ENCODE assay signal across 1 cellular context in the genomic region with DNA sequence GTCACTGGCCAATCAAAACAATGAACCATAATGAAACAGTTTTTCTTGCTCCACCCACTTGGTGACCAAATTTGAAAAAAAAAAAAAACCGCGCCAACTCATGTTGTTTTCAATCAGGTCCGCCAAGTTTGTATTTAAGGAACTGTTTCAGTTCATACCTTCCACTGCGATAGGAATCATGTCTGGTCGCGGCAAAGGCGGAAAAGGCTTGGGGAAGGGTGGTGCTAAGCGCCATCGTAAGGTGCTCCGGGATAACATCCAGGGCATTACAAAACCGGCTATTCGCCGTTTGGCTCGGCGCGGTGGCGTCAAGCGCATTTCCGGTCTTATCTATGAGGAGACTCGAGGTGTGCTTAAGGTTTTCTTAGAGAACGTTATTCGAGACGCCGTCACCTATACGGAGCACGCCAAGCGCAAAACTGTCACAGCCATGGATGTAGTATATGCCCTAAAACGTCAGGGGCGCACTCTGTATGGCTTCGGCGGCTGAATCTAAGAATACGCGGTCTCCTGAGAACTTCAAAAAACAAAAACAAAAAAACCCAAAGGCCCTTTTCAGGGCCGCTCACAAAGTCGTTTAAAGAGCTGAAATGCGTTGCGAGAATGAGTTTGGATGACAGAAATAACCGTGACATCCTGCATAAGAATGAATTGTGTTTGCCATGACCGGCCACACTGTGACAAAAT.
A peak's percentile ranks its signal among the peaks of the same experiment; 100 is the strongest.
TF ChIP-seq lines count a peak whose summit lies in the region.

No MANE protein-coding gene starts in this region.

TF ChIP-seq in HepG2, 621 proteins besides CTCF, POLR2A, EP300 and RAD21 (continued from another document and continues in another):
- TF ChIP-seq GTF2F1 (IDR thresholded peaks at IDR 0.05; ENCODE audit: low read length) (peak; percentile 95; the same call in 1 of the 2 replicates), ZNF224 (CRISPR knock-in tag; IDR thresholded peaks at IDR 0.05) (0 out of 2 replicates have a peak, but pooled peaks have one; percentile 44), HNRNPUL1 (IDR thresholded peaks at IDR 0.05; ENCODE audit: low read depth, low read length) (no peak), ZNF24 (IDR thresholded peaks at IDR 0.05) (peak; percentile 81; the same call in 1 of the 2 replicates), ZFX (CRISPR knock-in tag; IDR thresholded peaks at IDR 0.05; ENCODE audit: low read depth) (peak; percentile 70), ZNF33B (CRISPR knock-in tag; IDR thresholded peaks at IDR 0.05) (peak; percentile 89), MBNL3 (CRISPR knock-in tag; conservative IDR thresholded peaks at IDR 0.05) (no peak), PREB (CRISPR knock-in tag; IDR thresholded peaks at IDR 0.05) (no peak), ZNF317 (CRISPR knock-in tag; IDR thresholded peaks at IDR 0.05) (peak; percentile 89; the same call in 1 of the 2 replicates), FOXO4 (CRISPR knock-in tag; conservative IDR thresholded peaks at IDR 0.05) (no peak), MIER2 (CRISPR knock-in tag; IDR thresholded peaks at IDR 0.05) (peak; percentile 79; the same call in 1 of the 2 replicates)
- TF ChIP-seq, protein P1, sequence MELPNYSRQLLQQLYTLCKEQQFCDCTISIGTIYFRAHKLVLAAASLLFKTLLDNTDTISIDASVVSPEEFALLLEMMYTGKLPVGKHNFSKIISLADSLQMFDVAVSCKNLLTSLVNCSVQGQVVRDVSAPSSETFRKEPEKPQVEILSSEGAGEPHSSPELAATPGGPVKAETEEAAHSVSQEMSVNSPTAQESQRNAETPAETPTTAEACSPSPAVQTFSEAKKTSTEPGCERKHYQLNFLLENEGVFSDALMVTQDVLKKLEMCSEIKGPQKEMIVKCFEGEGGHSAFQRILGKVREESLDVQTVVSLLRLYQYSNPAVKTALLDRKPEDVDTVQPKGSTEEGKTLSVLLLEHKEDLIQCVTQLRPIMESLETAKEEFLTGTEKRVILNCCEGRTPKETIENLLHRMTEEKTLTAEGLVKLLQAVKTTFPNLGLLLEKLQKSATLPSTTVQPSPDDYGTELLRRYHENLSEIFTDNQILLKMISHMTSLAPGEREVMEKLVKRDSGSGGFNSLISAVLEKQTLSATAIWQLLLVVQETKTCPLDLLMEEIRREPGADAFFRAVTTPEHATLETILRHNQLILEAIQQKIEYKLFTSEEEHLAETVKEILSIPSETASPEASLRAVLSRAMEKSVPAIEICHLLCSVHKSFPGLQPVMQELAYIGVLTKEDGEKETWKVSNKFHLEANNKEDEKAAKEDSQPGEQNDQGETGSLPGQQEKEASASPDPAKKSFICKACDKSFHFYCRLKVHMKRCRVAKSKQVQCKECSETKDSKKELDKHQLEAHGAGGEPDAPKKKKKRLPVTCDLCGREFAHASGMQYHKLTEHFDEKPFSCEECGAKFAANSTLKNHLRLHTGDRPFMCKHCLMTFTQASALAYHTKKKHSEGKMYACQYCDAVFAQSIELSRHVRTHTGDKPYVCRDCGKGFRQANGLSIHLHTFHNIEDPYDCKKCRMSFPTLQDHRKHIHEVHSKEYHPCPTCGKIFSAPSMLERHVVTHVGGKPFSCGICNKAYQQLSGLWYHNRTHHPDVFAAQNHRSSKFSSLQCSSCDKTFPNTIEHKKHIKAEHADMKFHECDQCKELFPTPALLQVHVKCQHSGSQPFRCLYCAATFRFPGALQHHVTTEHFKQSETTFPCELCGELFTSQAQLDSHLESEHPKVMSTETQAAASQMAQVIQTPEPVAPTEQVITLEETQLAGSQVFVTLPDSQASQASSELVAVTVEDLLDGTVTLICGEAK (IDR thresholded peaks at IDR 0.05): no peak
- TF ChIP-seq, protein P1 (CRISPR knock-in tag; IDR thresholded peaks at IDR 0.05): peak; percentile 95
- TF ChIP-seq, protein P2, sequence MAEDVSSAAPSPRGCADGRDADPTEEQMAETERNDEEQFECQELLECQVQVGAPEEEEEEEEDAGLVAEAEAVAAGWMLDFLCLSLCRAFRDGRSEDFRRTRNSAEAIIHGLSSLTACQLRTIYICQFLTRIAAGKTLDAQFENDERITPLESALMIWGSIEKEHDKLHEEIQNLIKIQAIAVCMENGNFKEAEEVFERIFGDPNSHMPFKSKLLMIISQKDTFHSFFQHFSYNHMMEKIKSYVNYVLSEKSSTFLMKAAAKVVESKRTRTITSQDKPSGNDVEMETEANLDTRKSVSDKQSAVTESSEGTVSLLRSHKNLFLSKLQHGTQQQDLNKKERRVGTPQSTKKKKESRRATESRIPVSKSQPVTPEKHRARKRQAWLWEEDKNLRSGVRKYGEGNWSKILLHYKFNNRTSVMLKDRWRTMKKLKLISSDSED (CRISPR knock-in tag; IDR thresholded peaks at IDR 0.05): 0 out of 2 replicates have a peak, but pooled peaks have one; percentile 50
- TF ChIP-seq, protein P3, sequence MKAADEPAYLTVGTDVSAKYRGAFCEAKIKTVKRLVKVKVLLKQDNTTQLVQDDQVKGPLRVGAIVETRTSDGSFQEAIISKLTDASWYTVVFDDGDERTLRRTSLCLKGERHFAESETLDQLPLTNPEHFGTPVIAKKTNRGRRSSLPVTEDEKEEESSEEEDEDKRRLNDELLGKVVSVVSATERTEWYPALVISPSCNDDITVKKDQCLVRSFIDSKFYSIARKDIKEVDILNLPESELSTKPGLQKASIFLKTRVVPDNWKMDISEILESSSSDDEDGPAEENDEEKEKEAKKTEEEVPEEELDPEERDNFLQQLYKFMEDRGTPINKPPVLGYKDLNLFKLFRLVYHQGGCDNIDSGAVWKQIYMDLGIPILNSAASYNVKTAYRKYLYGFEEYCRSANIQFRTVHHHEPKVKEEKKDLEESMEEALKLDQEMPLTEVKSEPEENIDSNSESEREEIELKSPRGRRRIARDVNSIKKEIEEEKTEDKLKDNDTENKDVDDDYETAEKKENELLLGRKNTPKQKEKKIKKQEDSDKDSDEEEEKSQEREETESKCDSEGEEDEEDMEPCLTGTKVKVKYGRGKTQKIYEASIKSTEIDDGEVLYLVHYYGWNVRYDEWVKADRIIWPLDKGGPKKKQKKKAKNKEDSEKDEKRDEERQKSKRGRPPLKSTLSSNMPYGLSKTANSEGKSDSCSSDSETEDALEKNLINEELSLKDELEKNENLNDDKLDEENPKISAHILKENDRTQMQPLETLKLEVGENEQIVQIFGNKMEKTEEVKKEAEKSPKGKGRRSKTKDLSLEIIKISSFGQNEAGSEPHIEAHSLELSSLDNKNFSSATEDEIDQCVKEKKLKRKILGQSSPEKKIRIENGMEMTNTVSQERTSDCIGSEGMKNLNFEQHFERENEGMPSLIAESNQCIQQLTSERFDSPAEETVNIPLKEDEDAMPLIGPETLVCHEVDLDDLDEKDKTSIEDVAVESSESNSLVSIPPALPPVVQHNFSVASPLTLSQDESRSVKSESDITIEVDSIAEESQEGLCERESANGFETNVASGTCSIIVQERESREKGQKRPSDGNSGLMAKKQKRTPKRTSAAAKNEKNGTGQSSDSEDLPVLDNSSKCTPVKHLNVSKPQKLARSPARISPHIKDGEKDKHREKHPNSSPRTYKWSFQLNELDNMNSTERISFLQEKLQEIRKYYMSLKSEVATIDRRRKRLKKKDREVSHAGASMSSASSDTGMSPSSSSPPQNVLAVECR (CRISPR knock-in tag; IDR thresholded peaks at IDR 0.05; ENCODE audit: borderline replicate concordance): peak; percentile 98
- TF ChIP-seq, protein P4, sequence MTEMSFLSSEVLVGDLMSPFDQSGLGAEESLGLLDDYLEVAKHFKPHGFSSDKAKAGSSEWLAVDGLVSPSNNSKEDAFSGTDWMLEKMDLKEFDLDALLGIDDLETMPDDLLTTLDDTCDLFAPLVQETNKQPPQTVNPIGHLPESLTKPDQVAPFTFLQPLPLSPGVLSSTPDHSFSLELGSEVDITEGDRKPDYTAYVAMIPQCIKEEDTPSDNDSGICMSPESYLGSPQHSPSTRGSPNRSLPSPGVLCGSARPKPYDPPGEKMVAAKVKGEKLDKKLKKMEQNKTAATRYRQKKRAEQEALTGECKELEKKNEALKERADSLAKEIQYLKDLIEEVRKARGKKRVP (CRISPR knock-in tag; IDR thresholded peaks at IDR 0.05): peak; percentile 39 to 76; a peak in 2 of 4 replicates
- TF ChIP-seq, protein P5, sequence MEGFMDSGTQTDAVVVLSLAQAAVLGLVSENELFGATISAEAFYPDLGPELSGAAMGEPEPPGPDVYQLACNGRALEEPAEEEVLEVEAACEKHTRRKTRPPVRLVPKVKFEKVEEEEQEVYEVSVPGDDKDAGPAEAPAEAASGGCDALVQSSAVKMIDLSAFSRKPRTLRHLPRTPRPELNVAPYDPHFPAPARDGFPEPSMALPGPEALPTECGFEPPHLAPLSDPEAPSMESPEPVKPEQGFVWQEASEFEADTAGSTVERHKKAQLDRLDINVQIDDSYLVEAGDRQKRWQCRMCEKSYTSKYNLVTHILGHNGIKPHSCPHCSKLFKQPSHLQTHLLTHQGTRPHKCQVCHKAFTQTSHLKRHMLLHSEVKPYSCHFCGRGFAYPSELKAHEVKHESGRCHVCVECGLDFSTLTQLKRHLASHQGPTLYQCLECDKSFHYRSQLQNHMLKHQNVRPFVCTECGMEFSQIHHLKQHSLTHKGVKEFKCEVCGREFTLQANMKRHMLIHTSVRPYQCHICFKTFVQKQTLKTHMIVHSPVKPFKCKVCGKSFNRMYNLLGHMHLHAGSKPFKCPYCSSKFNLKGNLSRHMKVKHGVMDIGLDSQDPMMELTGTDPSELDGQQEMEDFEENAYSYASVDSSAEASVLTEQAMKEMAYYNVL (CRISPR knock-in tag; IDR thresholded peaks at IDR 0.05; ENCODE audit: borderline replicate concordance): peak; percentile 87; the same call in 1 of the 2 replicates
- TF ChIP-seq, protein P6, sequence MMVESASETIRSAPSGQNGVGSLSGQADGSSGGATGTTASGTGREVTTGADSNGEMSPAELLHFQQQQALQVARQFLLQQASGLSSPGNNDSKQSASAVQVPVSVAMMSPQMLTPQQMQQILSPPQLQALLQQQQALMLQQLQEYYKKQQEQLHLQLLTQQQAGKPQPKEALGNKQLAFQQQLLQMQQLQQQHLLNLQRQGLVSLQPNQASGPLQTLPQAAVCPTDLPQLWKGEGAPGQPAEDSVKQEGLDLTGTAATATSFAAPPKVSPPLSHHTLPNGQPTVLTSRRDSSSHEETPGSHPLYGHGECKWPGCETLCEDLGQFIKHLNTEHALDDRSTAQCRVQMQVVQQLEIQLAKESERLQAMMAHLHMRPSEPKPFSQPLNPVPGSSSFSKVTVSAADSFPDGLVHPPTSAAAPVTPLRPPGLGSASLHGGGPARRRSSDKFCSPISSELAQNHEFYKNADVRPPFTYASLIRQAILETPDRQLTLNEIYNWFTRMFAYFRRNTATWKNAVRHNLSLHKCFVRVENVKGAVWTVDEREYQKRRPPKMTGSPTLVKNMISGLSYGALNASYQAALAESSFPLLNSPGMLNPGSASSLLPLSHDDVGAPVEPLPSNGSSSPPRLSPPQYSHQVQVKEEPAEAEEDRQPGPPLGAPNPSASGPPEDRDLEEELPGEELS (CRISPR knock-in tag; IDR thresholded peaks at IDR 0.05): peak; percentile 87
- TF ChIP-seq, protein P7, sequence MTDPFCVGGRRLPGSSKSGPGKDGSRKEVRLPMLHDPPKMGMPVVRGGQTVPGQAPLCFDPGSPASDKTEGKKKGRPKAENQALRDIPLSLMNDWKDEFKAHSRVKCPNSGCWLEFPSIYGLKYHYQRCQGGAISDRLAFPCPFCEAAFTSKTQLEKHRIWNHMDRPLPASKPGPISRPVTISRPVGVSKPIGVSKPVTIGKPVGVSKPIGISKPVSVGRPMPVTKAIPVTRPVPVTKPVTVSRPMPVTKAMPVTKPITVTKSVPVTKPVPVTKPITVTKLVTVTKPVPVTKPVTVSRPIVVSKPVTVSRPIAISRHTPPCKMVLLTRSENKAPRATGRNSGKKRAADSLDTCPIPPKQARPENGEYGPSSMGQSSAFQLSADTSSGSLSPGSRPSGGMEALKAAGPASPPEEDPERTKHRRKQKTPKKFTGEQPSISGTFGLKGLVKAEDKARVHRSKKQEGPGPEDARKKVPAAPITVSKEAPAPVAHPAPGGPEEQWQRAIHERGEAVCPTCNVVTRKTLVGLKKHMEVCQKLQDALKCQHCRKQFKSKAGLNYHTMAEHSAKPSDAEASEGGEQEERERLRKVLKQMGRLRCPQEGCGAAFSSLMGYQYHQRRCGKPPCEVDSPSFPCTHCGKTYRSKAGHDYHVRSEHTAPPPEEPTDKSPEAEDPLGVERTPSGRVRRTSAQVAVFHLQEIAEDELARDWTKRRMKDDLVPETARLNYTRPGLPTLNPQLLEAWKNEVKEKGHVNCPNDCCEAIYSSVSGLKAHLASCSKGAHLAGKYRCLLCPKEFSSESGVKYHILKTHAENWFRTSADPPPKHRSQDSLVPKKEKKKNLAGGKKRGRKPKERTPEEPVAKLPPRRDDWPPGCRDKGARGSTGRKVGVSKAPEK (CRISPR knock-in tag; IDR thresholded peaks at IDR 0.05; ENCODE audit: borderline replicate concordance): peak; percentile 98; the same call in 1 of the 2 replicates
